10 cellular contexts compared by ENCODE assay signal in genomic region chr16:28136751-28137434, GRCh38.
DNase-seq lines count a peak whose midpoint lies in the region; ATAC-seq, FAIRE-seq and TF ChIP-seq lines count a peak whose summit lies in the region.
"Had no signal": no experiment of that assay in that cellular context is flagged by ENCODE, and none has a peak within 500 bp of the region (broad histone marks: within the 10 kb centered on the region; RNA-seq: fewer than 3 reads in every experiment).

No MANE protein-coding gene starts in this region.

- no peak overlapping the region for H3K9ac ChIP-seq in neural progenitor cell

- H3K27ac ChIP-seq in GM23338 (ENCODE audit: low read depth), result no peak overlapping the region
- no peak overlapping the region for H3K27ac ChIP-seq in neural progenitor cell
- H3K27ac ChIP-seq: thoracic aorta had no signal

- H3K9me3 Mint-ChIP-seq in GM23338, result no peaks in the 10 kb centered on the region
- no peaks in the 10 kb centered on the region for H3K9me3 Mint-ChIP-seq in activated CD4-positive, alpha-beta T cell treated with anti-CD3 and anti-CD28 coated beads, Interleukin-2, amount 10 ng/mL, durations not matched to agents 24 days and 14 days
- no peaks in the 10 kb centered on the region for H3K9me3 Mint-ChIP-seq in chondrocyte (ENCODE audit: low read depth)
- no peaks in the 10 kb centered on the region for H3K9me3 Mint-ChIP-seq in neural progenitor cell

- H3K9me3 ChIP-seq in neural progenitor cell (ENCODE audit: low read depth), result no peaks in the 10 kb centered on the region
- H3K9me3 ChIP-seq: thoracic aorta had no signal

- H2AFZ ChIP-seq in GM23338, result no peak overlapping the region
- H2AFZ ChIP-seq in neural progenitor cell (replicated peaks), result no peak overlapping the region

- H4K20me1 ChIP-seq in GM23338 (replicated peaks; ENCODE audit: insufficient read depth), result 0 out of 2 replicates have a peak, but pooled peaks cover 3% of the 10 kb centered on the region
- H4K20me1 ChIP-seq in neural progenitor cell (ENCODE audit: low read depth), result peaks cover 9% of the 10 kb centered on the region

- H3K79me2 ChIP-seq in GM23338 (replicated peaks; ENCODE audit: insufficient read depth), result peaks cover 22% of the 10 kb centered on the region
- peaks cover 3% of the 10 kb centered on the region for H3K79me2 ChIP-seq in neural progenitor cell (ENCODE audit: low read depth)

- no peaks in the 10 kb centered on the region for H3F3A ChIP-seq in GM23338 (replicated peaks; ENCODE audit: low read depth)
- H3F3A ChIP-seq in neural progenitor cell (ENCODE audit: low read depth), result no peaks in the 10 kb centered on the region

- H3K27me3 ChIP-seq in GM23338 (ENCODE audit: insufficient read depth), result no peaks in the 10 kb centered on the region
- no peaks in the 10 kb centered on the region for H3K27me3 ChIP-seq in neural progenitor cell

- H3K27me3 Mint-ChIP-seq in GM23338 (ENCODE audit: insufficient read depth, low read depth, poor library complexity) (peaks cover 3% of the 10 kb centered on the region), chondrocyte (ENCODE audit: low read depth) (no peaks in the 10 kb centered on the region), neural progenitor cell (ENCODE audit: insufficient read depth, low read depth) (no peaks in the 10 kb centered on the region)
- H3K27me3 Mint-ChIP-seq in activated CD4-positive, alpha-beta T cell treated with anti-CD3 and anti-CD28 coated beads, Interleukin-2, amount 10 ng/mL, durations not matched to agents 24 days and 14 days, result no peaks in the 10 kb centered on the region

- no peak for ATAC-seq in GM23338

- intact Hi-C loops in activated CD4-positive, alpha-beta T cell treated with anti-CD3 and anti-CD28 coated beads, Interleukin-2, amount 10 ng/mL, durations not matched to agents 24 days and 14 days (cut with micrococcal nuclease), result loop anchor here (5.0 kb wide), 1 partner anchor 140 kb away; no protein-coding TSS in a partner anchor

- peak overlapping the region; percentile 18 for H3K27ac Mint-ChIP-seq in GM23338
- H3K27ac Mint-ChIP-seq in activated CD4-positive, alpha-beta T cell treated with anti-CD3 and anti-CD28 coated beads, Interleukin-2, amount 10 ng/mL, durations not matched to agents 24 days and 14 days, result peak overlapping the region; percentile 45
- no peak overlapping the region for H3K27ac Mint-ChIP-seq in chondrocyte (ENCODE audit: unreplicated experiment)
- no peak overlapping the region for H3K27ac Mint-ChIP-seq in neural progenitor cell

- DNase-seq in GM23338 (ENCODE audit: low spot score), result no peak
- DNase-seq in activated CD4-positive, alpha-beta T cell treated with anti-CD3 and anti-CD28 coated beads, Interleukin-2, amount 10 ng/mL, durations not matched to agents 24 days and 14 days, result peak; percentile 85
- no peak for DNase-seq in chondrocyte (ENCODE audit: low spot score)
- DNase-seq in neural progenitor cell (ENCODE audit: low spot score), result peak; percentile 37
- no peak for DNase-seq in HTR-8/SVneo (ENCODE audit: insufficient read length, low spot score)
- no peak for DNase-seq in HuH-7 (ENCODE audit: low spot score)
- no peak for DNase-seq in NCI-H345 (lab: John Stamatoyannopoulos, UW)
- DNase-seq: left cardiac atrium had no signal

- no peak overlapping the region for H3K4me3 Mint-ChIP-seq in GM23338
- peak overlapping the region; percentile 16 for H3K4me3 Mint-ChIP-seq in activated CD4-positive, alpha-beta T cell treated with anti-CD3 and anti-CD28 coated beads, Interleukin-2, amount 10 ng/mL, durations not matched to agents 24 days and 14 days
- H3K4me3 Mint-ChIP-seq in chondrocyte (ENCODE audit: unreplicated experiment), result no peak overlapping the region
- no peak overlapping the region for H3K4me3 Mint-ChIP-seq in neural progenitor cell

- H3K4me1 ChIP-seq in GM23338 (ENCODE audit: insufficient read depth) (no peaks in the 10 kb centered on the region), neural progenitor cell (no peaks in the 10 kb centered on the region)

- FAIRE-seq in HTR-8/SVneo (lab: Jason Lieb, UNC), result no peak

- H3K4me1 Mint-ChIP-seq in GM23338, result peaks cover 9% of the 10 kb centered on the region; the same call in 2 of the 3 replicates
- H3K4me1 Mint-ChIP-seq in activated CD4-positive, alpha-beta T cell treated with anti-CD3 and anti-CD28 coated beads, Interleukin-2, amount 10 ng/mL, durations not matched to agents 24 days and 14 days, result peaks cover 47% of the 10 kb centered on the region
- peaks cover 6% of the 10 kb centered on the region for H3K4me1 Mint-ChIP-seq in chondrocyte (ENCODE audit: low read depth)
- peaks cover 2% of the 10 kb centered on the region for H3K4me1 Mint-ChIP-seq in neural progenitor cell

- H3K4me2 ChIP-seq in GM23338, result no peak overlapping the region
- no peak overlapping the region for H3K4me2 ChIP-seq in neural progenitor cell

- no peak overlapping the region for H3K4me3 ChIP-seq in GM23338
- no peak overlapping the region for H3K4me3 ChIP-seq in neural progenitor cell
- H3K4me3 ChIP-seq: skin epidermis, thoracic aorta had no signal

- no peaks in the 10 kb centered on the region for H3K9me2 ChIP-seq in GM23338 (ENCODE audit: insufficient read depth)

- TF ChIP-seq CTCF in GM23338 (conservative IDR thresholded peaks at IDR 0.05; ENCODE audit: low read depth in 2 of 2), result peak in 1 of 2 experiments; percentile 28; a peak in 2 of 4 replicates
- peak; percentile 18 for TF ChIP-seq CTCF in chondrocyte (IDR thresholded peaks at IDR 0.05)
- no peak for TF ChIP-seq CTCF in neural progenitor cell (IDR thresholded peaks at IDR 0.05)

- H3K36me3 ChIP-seq in GM23338 (ENCODE audit: insufficient read depth) (peaks cover 24% of the 10 kb centered on the region; the same call in 1 of the 2 replicates), neural progenitor cell (no peaks in the 10 kb centered on the region)

- H3K36me3 Mint-ChIP-seq in GM23338 (ENCODE audit: low read depth) (peaks cover 52% of the 10 kb centered on the region), chondrocyte (ENCODE audit: low read depth) (peaks cover 23% of the 10 kb centered on the region), neural progenitor cell (peaks cover 34% of the 10 kb centered on the region)
- H3K36me3 Mint-ChIP-seq in activated CD4-positive, alpha-beta T cell treated with anti-CD3 and anti-CD28 coated beads, Interleukin-2, amount 10 ng/mL, durations not matched to agents 24 days and 14 days (ENCODE audit: low read depth), result peaks cover 56% of the 10 kb centered on the region

TF ChIP-seq in GM23338, 12 proteins besides CTCF, POLR2A, EP300 and RAD21:
- TF ChIP-seq POLR2AphosphoS5 (IDR thresholded peaks at IDR 0.05; ENCODE audit: low read depth) (no peak), CREB1 (CRISPR knock-in tag; IDR thresholded peaks at IDR 0.05; ENCODE audit: low read depth) (no peak), ETS1 (IDR thresholded peaks at IDR 0.05) (no peak)

Comparison
In these comparisons a context has a peak if more than half of its experiments do, and no peak if none do; other contexts are left out.
1. DNase-seq: peak in activated CD4-positive, alpha-beta T cell treated with anti-CD3 and anti-CD28 coated beads, Interleukin-2, amount 10 ng/mL, durations not matched to agents 24 days and 14 days (single experiment) and neural progenitor cell (single experiment); none in GM23338 (single experiment), chondrocyte (single experiment), HTR-8/SVneo (single experiment), HuH-7 (single experiment) and NCI-H345 (single experiment).
2. H3K27ac Mint-ChIP-seq: peak in GM23338 (single experiment) and activated CD4-positive, alpha-beta T cell treated with anti-CD3 and anti-CD28 coated beads, Interleukin-2, amount 10 ng/mL, durations not matched to agents 24 days and 14 days (single experiment); none in chondrocyte (single experiment) and neural progenitor cell (single experiment).